ENCODE assay signal across 1 cellular context in genomic region chr4:2418652-2419571, GRCh38.
A peak's percentile ranks its signal among the peaks of the same experiment; 100 is the strongest.
TF ChIP-seq lines count a peak whose summit lies in the region.

TSS of gene CFAP99 (plus strand) at chr4:2418955.

TF ChIP-seq in HepG2, 621 proteins besides CTCF, POLR2A, EP300 and RAD21 (continued from another document and continues in another):
- TF ChIP-seq ZNF574 (CRISPR knock-in tag; IDR thresholded peaks at IDR 0.05) (peak; percentile 87), ZNF3 (CRISPR knock-in tag; IDR thresholded peaks at IDR 0.05) (no peak), SP140L (CRISPR knock-in tag; IDR thresholded peaks at IDR 0.05; ENCODE audit: borderline replicate concordance) (no peak), SP2 (CRISPR knock-in tag; IDR thresholded peaks at IDR 0.05) (no peak), IRF2 (CRISPR knock-in tag; IDR thresholded peaks at IDR 0.05) (peak; percentile 87), BCLAF1 (IDR thresholded peaks at IDR 0.05) (no peak), ZBTB43 (CRISPR knock-in tag; conservative IDR thresholded peaks at IDR 0.05) (no peak), BRCA1 (CRISPR knock-in tag; IDR thresholded peaks at IDR 0.05) (no peak), SP5 (CRISPR knock-in tag; IDR thresholded peaks at IDR 0.05; ENCODE audit: borderline replicate concordance, low read depth) (no peak), ZNF17 (CRISPR knock-in tag; IDR thresholded peaks at IDR 0.05) (no peak), ZNF703 (CRISPR knock-in tag; IDR thresholded peaks at IDR 0.05; ENCODE audit: borderline replicate concordance) (no peak), GZF1 (CRISPR knock-in tag; IDR thresholded peaks at IDR 0.05) (no peak), KMT2A (CRISPR knock-in tag; IDR thresholded peaks at IDR 0.05) (no peak), JUNB (CRISPR knock-in tag; IDR thresholded peaks at IDR 0.05; ENCODE audit: borderline replicate concordance) (no peak), RBFOX2 (IDR thresholded peaks at IDR 0.05; ENCODE audit: low read depth, low read length) (no peak), ZNF672 (CRISPR knock-in tag; IDR thresholded peaks at IDR 0.05) (no peak), ZNF891 (CRISPR knock-in tag; IDR thresholded peaks at IDR 0.05) (no peak), CREM (IDR thresholded peaks at IDR 0.05) (peak; percentile 91), CREM (CRISPR knock-in tag; IDR thresholded peaks at IDR 0.05) (peak; percentile 48; the same call in 1 of the 2 replicates), ZNF781 (CRISPR knock-in tag; IDR thresholded peaks at IDR 0.05; ENCODE audit: borderline replicate concordance, not compliant biosample characterization) (no peak), HMG20A (CRISPR knock-in tag; IDR thresholded peaks at IDR 0.05; ENCODE audit: borderline replicate concordance) (no peak), KDM3A (CRISPR knock-in tag; IDR thresholded peaks at IDR 0.05; ENCODE audit: low read depth) (no peak), ATF7-NPFF (CRISPR knock-in tag; IDR thresholded peaks at IDR 0.05; ENCODE audit: low read depth) (no peak), ZFP91 (CRISPR knock-in tag; IDR thresholded peaks at IDR 0.05; ENCODE audit: borderline replicate concordance) (peak; percentile 35; the same call in 1 of the 2 replicates), ZNF598 (CRISPR knock-in tag; IDR thresholded peaks at IDR 0.05; ENCODE audit: borderline replicate concordance) (no peak), DBP (CRISPR knock-in tag; IDR thresholded peaks at IDR 0.05; ENCODE audit: not compliant biosample characterization) (no peak), NCOA2 (CRISPR knock-in tag; IDR thresholded peaks at IDR 0.05) (no peak), ZNF292 (CRISPR knock-in tag; IDR thresholded peaks at IDR 0.05; ENCODE audit: borderline replicate concordance, low read depth) (no peak), SRY (CRISPR knock-in tag; IDR thresholded peaks at IDR 0.05) (no peak; the same call in 1 of the 2 replicates), SNRNP70 (IDR thresholded peaks at IDR 0.05; ENCODE audit: low read depth, low read length) (no peak), KDM2A (CRISPR knock-in tag; IDR thresholded peaks at IDR 0.05; ENCODE audit: borderline replicate concordance, low read depth) (peak; percentile 54; the same call in 1 of the 2 replicates)
- TF ChIP-seq, protein P1, sequence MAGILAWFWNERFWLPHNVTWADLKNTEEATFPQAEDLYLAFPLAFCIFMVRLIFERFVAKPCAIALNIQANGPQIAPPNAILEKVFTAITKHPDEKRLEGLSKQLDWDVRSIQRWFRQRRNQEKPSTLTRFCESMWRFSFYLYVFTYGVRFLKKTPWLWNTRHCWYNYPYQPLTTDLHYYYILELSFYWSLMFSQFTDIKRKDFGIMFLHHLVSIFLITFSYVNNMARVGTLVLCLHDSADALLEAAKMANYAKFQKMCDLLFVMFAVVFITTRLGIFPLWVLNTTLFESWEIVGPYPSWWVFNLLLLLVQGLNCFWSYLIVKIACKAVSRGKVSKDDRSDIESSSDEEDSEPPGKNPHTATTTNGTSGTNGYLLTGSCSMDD (CRISPR knock-in tag; IDR thresholded peaks at IDR 0.05): no peak
- TF ChIP-seq, protein P2, sequence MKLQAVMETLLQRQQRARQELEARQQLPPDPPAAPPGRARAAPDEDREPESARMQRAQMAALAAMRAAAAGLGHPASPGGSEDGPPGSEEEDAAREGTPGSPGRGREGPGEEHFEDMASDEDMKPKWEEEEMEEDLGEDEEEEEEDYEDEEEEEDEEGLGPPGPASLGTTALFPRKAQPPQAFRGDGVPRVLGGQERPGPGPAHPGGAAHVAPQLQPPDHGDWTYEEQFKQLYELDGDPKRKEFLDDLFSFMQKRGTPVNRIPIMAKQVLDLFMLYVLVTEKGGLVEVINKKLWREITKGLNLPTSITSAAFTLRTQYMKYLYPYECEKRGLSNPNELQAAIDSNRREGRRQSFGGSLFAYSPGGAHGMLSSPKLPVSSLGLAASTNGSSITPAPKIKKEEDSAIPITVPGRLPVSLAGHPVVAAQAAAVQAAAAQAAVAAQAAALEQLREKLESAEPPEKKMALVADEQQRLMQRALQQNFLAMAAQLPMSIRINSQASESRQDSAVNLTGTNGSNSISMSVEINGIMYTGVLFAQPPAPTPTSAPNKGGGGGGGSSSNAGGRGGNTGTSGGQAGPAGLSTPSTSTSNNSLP (IDR thresholded peaks at IDR 0.05; ENCODE audit: low read depth, low read length): no peak
- TF ChIP-seq, protein P3, sequence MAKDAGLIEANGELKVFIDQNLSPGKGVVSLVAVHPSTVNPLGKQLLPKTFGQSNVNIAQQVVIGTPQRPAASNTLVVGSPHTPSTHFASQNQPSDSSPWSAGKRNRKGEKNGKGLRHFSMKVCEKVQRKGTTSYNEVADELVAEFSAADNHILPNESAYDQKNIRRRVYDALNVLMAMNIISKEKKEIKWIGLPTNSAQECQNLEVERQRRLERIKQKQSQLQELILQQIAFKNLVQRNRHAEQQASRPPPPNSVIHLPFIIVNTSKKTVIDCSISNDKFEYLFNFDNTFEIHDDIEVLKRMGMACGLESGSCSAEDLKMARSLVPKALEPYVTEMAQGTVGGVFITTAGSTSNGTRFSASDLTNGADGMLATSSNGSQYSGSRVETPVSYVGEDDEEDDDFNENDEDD (CRISPR knock-in tag; IDR thresholded peaks at IDR 0.05; ENCODE audit: borderline replicate concordance): peak; percentile 74; the same call in 1 of the 2 replicates
- TF ChIP-seq, protein P4, sequence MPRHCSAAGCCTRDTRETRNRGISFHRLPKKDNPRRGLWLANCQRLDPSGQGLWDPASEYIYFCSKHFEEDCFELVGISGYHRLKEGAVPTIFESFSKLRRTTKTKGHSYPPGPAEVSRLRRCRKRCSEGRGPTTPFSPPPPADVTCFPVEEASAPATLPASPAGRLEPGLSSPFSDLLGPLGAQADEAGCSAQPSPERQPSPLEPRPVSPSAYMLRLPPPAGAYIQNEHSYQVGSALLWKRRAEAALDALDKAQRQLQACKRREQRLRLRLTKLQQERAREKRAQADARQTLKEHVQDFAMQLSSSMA (CRISPR knock-in tag; IDR thresholded peaks at IDR 0.05): no peak
